ENCODE assay signal across 18 cellular contexts in genomic region chr17:63978266-63979200, GRCh38. TPM values are rescaled to one million over a fixed set of nuclear protein-coding genes. Genes with fewer than 3 reads are reported as not detected.
DNase-seq lines count a peak whose midpoint lies in the region; ATAC-seq, FAIRE-seq and TF ChIP-seq lines count a peak whose summit lies in the region.
"Had no signal": no experiment of that assay in that cellular context is flagged by ENCODE, and none has a peak within 500 bp of the region (broad histone marks: within the 10 kb centered on the region; RNA-seq: fewer than 3 reads in every experiment).

No MANE protein-coding gene starts in this region.

- peak; percentile 20 for FAIRE-seq in HTR-8/SVneo (lab: Jason Lieb, UNC)
- FAIRE-seq: GM12878, H54 had no signal

- no peaks in the 10 kb centered on the region for H3K79me2 ChIP-seq in osteoblast (ENCODE audit: insufficient read depth, low read length)

- H3K27ac ChIP-seq in heart right ventricle (peak overlapping the region in 2 of 10 donors; percentile 13 to 31), osteoblast (ENCODE audit: low read depth, low read length) (no peak overlapping the region), thyroid gland (peak overlapping the region; percentile 36 to 61 (median 39)), coronary artery (no peak overlapping the region)
- H3K27ac ChIP-seq: GM23248 had no signal

- no peak overlapping the region for H3K4me3 Mint-ChIP-seq in activated T-helper 2 cell treated with anti-CD3 and anti-CD28 coated beads, Interferon-gamma antibody, Interleukin-2, Interleukin-4, amounts not matched to agents 10 μg/mL and 5 μg/mL and 100 μg/mL, durations not matched to agents 14 hours and 24 hours and 36 hours (ENCODE audit: low read depth)
- H3K4me3 Mint-ChIP-seq: CD4-positive, alpha-beta T cell had no signal

- H3K4me1 ChIP-seq in heart right ventricle (peaks cover 2 to 81% (median 52%) of the 10 kb centered on the region in 9 donors), osteoblast (ENCODE audit: insufficient read depth, low read length) (peaks cover 13% of the 10 kb centered on the region), thyroid gland (peaks cover 25 to 72% of the 10 kb centered on the region in 2 donors)

- TF ChIP-seq CTCF in heart right ventricle (IDR thresholded peaks at IDR 0.05) (no peak), osteoblast (IDR thresholded peaks at IDR 0.05; ENCODE audit: extremely low read depth, low read depth, low read length) (no peak), thyroid gland (IDR thresholded peaks at IDR 0.05) (no peak), coronary artery (IDR thresholded peaks at IDR 0.05) (no peak)

- H3K9me3 ChIP-seq in heart right ventricle (peaks cover 0 to 17% (median 6%) of the 10 kb centered on the region in 11 donors), osteoblast (ENCODE audit: low read depth, low read length) (peaks cover 4% of the 10 kb centered on the region), thyroid gland (no peaks in the 10 kb centered on the region)

- H3K27ac Mint-ChIP-seq in activated T-helper 2 cell treated with anti-CD3 and anti-CD28 coated beads, Interferon-gamma antibody, Interleukin-2, Interleukin-4, amounts not matched to agents 10 μg/mL and 5 μg/mL and 100 μg/mL, durations not matched to agents 14 hours and 24 hours and 36 hours, result no peak overlapping the region
- H3K27ac Mint-ChIP-seq: CD4-positive, alpha-beta T cell had no signal

- peak; percentile 57 for DNase-seq in Right ventricle myocardium inferior (ENCODE audit: missing footprints)
- no peak for DNase-seq in heart right ventricle
- DNase-seq in HTR-8/SVneo (ENCODE audit: insufficient read length, low spot score), result no peak
- DNase-seq in osteoblast (ENCODE audit: insufficient read length, low spot score, missing footprints), result peak; percentile 81
- DNase-seq in thyroid gland, result peak; percentile 68 to 70
- DNase-seq in activated T-helper 2 cell treated with anti-CD3 and anti-CD28 coated beads, Interferon-gamma antibody, Interleukin-2, Interleukin-4, amounts not matched to agents 10 μg/mL and 5 μg/mL and 100 μg/mL, durations not matched to agents 14 hours and 24 hours and 36 hours (ENCODE audit: low spot score), result no peak
- no peak for DNase-seq in coronary artery (ENCODE audit: low spot score)
- DNase-seq: 8988T; AML-193; C1 segment of cervical spinal cord; CD4-positive, alpha-beta T cell; DMS79; GM23248 had no signal

- H3K4me3 ChIP-seq in heart right ventricle, result no peak overlapping the region
- no peak overlapping the region for H3K4me3 ChIP-seq in osteoblast (ENCODE audit: insufficient read depth, low read length)
- H3K4me3 ChIP-seq in thyroid gland (replicated peaks in 1 of 3), result no peak overlapping the region
- no peak overlapping the region for H3K4me3 ChIP-seq in coronary artery
- H3K4me3 ChIP-seq: GM12878, GM23248 had no signal

- no peak overlapping the region for H3K4me2 ChIP-seq in osteoblast (ENCODE audit: insufficient read depth, low read length)

- no peaks in the 10 kb centered on the region for H3K36me3 ChIP-seq in heart right ventricle
- no peaks in the 10 kb centered on the region for H3K36me3 ChIP-seq in osteoblast (ENCODE audit: insufficient read depth, low read length)
- no peaks in the 10 kb centered on the region for H3K36me3 ChIP-seq in thyroid gland

- H3K27me3 ChIP-seq in heart right ventricle (no peaks in the 10 kb centered on the region), osteoblast (ENCODE audit: insufficient read depth, low read length) (peaks cover 3% of the 10 kb centered on the region), thyroid gland (no peaks in the 10 kb centered on the region)

- peaks cover 11% of the 10 kb centered on the region for H3K9me3 Mint-ChIP-seq in activated T-helper 2 cell treated with anti-CD3 and anti-CD28 coated beads, Interferon-gamma antibody, Interleukin-2, Interleukin-4, amounts not matched to agents 10 μg/mL and 5 μg/mL and 100 μg/mL, durations not matched to agents 14 hours and 24 hours and 36 hours

- peaks cover 6% of the 10 kb centered on the region for H3K36me3 Mint-ChIP-seq in activated T-helper 2 cell treated with anti-CD3 and anti-CD28 coated beads, Interferon-gamma antibody, Interleukin-2, Interleukin-4, amounts not matched to agents 10 μg/mL and 5 μg/mL and 100 μg/mL, durations not matched to agents 14 hours and 24 hours and 36 hours (ENCODE audit: low read depth)

- intact Hi-C loops in Right ventricle myocardium inferior (cut with DNase I), result no loop called here
- intact Hi-C loops in heart right ventricle (cut with DNase I), result no loop called here
- intact Hi-C loops in thyroid gland (cut with DNase I), result no loop called here
- intact Hi-C loops in activated T-helper 2 cell treated with anti-CD3 and anti-CD28 coated beads, Interferon-gamma antibody, Interleukin-2, Interleukin-4, amounts not matched to agents 10 μg/mL and 5 μg/mL and 100 μg/mL, durations not matched to agents 14 hours and 24 hours and 36 hours (cut with micrococcal nuclease), result no loop called here

- peaks cover 15% of the 10 kb centered on the region for H3K4me1 Mint-ChIP-seq in activated T-helper 2 cell treated with anti-CD3 and anti-CD28 coated beads, Interferon-gamma antibody, Interleukin-2, Interleukin-4, amounts not matched to agents 10 μg/mL and 5 μg/mL and 100 μg/mL, durations not matched to agents 14 hours and 24 hours and 36 hours (ENCODE audit: low read depth)

- no peak overlapping the region for H2AFZ ChIP-seq in osteoblast (ENCODE audit: low read length)
- H2AFZ ChIP-seq: GM23248 had no signal

- WGBS in heart right ventricle, 2 donors, result 75 to 81% methylated on average over 13 of the region's 13 CpGs
- WGBS in thyroid gland, 2 donors, result 53 to 54% methylated on average over 13 of the region's 13 CpGs

- H4K20me1 ChIP-seq in osteoblast (ENCODE audit: insufficient read depth, low read length), result peaks cover 3% of the 10 kb centered on the region

- H3K27me3 Mint-ChIP-seq in activated T-helper 2 cell treated with anti-CD3 and anti-CD28 coated beads, Interferon-gamma antibody, Interleukin-2, Interleukin-4, amounts not matched to agents 10 μg/mL and 5 μg/mL and 100 μg/mL, durations not matched to agents 14 hours and 24 hours and 36 hours (ENCODE audit: low read depth), result no peaks in the 10 kb centered on the region
- H3K27me3 Mint-ChIP-seq: CD4-positive, alpha-beta T cell had no signal

- TF ChIP-seq POLR2A in thyroid gland (IDR thresholded peaks at IDR 0.05), result no peak

- ATAC-seq in Right ventricle myocardium inferior (no peak), heart right ventricle (no peak), HG03097 (IDR thresholded peaks at IDR 0.05; ENCODE audit: low FRiP score, unreplicated experiment) (no peak)
- ATAC-seq: GM12878, HCT116 had no signal

RNA-seq across cellular contexts. Expression of gene SCN4A, which starts 5.8 kb away (rescaled TPM):
- total RNA-seq in Right ventricle myocardium inferior (0.32 TPM), heart right ventricle (1 to 10 TPM in 1 of 10 donors, under 1 TPM in 9; 0.19 to 2.4 (median 0.53) TPM), osteoblast (under 0.01 TPM in 1 of 2 replicates, not detected in the other), thyroid gland (1 to 10 TPM; 2.4 to 7.1 (median 4.0) TPM)
- polyA plus RNA-seq in heart right ventricle, result 1 to 10 TPM in 1 of 2 donors, under 1 TPM in 1; 0.33 to 2.9 TPM
- total RNA-seq in activated T-helper 2 cell treated with anti-CD3 and anti-CD28 coated beads, Interferon-gamma antibody, Interleukin-2, Interleukin-4, amounts not matched to agents 10 μg/mL and 5 μg/mL and 100 μg/mL, durations not matched to agents 14 hours and 24 hours and 36 hours, result 0.11 and 0.14 TPM in 2 replicates
- total RNA-seq: G401, GM23248 had no signal
- polyA plus RNA-seq: GM23248 had no signal

RNA-seq across cellular contexts. Expression of gene PRR29, which starts 19.6 kb away (rescaled TPM):
- total RNA-seq in Right ventricle myocardium inferior (0.51 TPM), heart right ventricle (under 1 TPM in 6 of 10 donors, not detected in 4; 0.21 to 0.44 (median 0.29) TPM), osteoblast (0.36 and 0.88 TPM in 2 replicates), thyroid gland (1 to 10 TPM; 1.7 to 5.6 (median 4.2) TPM)
- under 1 TPM; 0.29 to 0.66 TPM for polyA plus RNA-seq in heart right ventricle
- total RNA-seq in activated T-helper 2 cell treated with anti-CD3 and anti-CD28 coated beads, Interferon-gamma antibody, Interleukin-2, Interleukin-4, amounts not matched to agents 10 μg/mL and 5 μg/mL and 100 μg/mL, durations not matched to agents 14 hours and 24 hours and 36 hours, result 0.14 and 0.18 TPM in 2 replicates
- total RNA-seq: GM23248 had no signal
- polyA plus RNA-seq: GM23248 had no signal

RNA-seq across cellular contexts. Expression of gene ICAM2, which starts 41.9 kb away (rescaled TPM):
- total RNA-seq in Right ventricle myocardium inferior (38.0 TPM), heart right ventricle (10 to 100 TPM; 25.2 to 70.2 (median 32.4) TPM), osteoblast (6.5 and 8.5 TPM in 2 replicates), thyroid gland (10 to 100 TPM; 20.3 to 41.8 (median 30.6) TPM)
- 100 to 1,000 TPM in 1 of 2 donors, 10 to 100 TPM in 1; 83.9 to 117 TPM for polyA plus RNA-seq in heart right ventricle
- 83.2 and 85.6 TPM in 2 replicates for total RNA-seq in activated T-helper 2 cell treated with anti-CD3 and anti-CD28 coated beads, Interferon-gamma antibody, Interleukin-2, Interleukin-4, amounts not matched to agents 10 μg/mL and 5 μg/mL and 100 μg/mL, durations not matched to agents 14 hours and 24 hours and 36 hours
- total RNA-seq: G401 had no signal

RNA-seq across cellular contexts. Expression of gene CD79B, which starts 46.4 kb away (rescaled TPM):
- total RNA-seq in Right ventricle myocardium inferior (6.9 TPM), heart right ventricle (1 to 10 TPM; 2.2 to 7.8 (median 3.4) TPM), osteoblast (0.36 and 0.59 TPM in 2 replicates), thyroid gland (1 to 10 TPM in 2 of 4 donors, not detected in 2; 1.3 to 1.8 TPM)
- polyA plus RNA-seq in heart right ventricle, result 10 to 100 TPM in 1 of 2 donors, 1 to 10 TPM in 1; 5.8 to 11.6 TPM
- total RNA-seq in activated T-helper 2 cell treated with anti-CD3 and anti-CD28 coated beads, Interferon-gamma antibody, Interleukin-2, Interleukin-4, amounts not matched to agents 10 μg/mL and 5 μg/mL and 100 μg/mL, durations not matched to agents 14 hours and 24 hours and 36 hours, result 28.8 and 33.2 TPM in 2 replicates
- total RNA-seq: GM23248 had no signal
- polyA plus RNA-seq: GM23248 had no signal

RNA-seq across cellular contexts. Expression of gene GH1, which starts 59.9 kb away (rescaled TPM):
- total RNA-seq in Right ventricle myocardium inferior (not detected), heart right ventricle (not detected), osteoblast (not detected in 2 replicates), thyroid gland (not detected)
- not detected for polyA plus RNA-seq in heart right ventricle
- total RNA-seq in activated T-helper 2 cell treated with anti-CD3 and anti-CD28 coated beads, Interferon-gamma antibody, Interleukin-2, Interleukin-4, amounts not matched to agents 10 μg/mL and 5 μg/mL and 100 μg/mL, durations not matched to agents 14 hours and 24 hours and 36 hours, result not detected in 2 replicates
- total RNA-seq: CD4-positive, alpha-beta T cell; G401; GM12878; GM23248 had no signal
- polyA plus RNA-seq: GM23248 had no signal

Comparison
In these comparisons a context has a peak if more than half of its experiments do, and no peak if none do; other contexts are left out.
1. DNase-seq: peak in Right ventricle myocardium inferior (single experiment), osteoblast (single experiment) and thyroid gland (2 of 2); none in heart right ventricle (0 of 2), HTR-8/SVneo (single experiment), activated T-helper 2 cell treated with anti-CD3 and anti-CD28 coated beads, Interferon-gamma antibody, Interleukin-2, Interleukin-4, amounts not matched to agents 10 μg/mL and 5 μg/mL and 100 μg/mL, durations not matched to agents 14 hours and 24 hours and 36 hours (single experiment) and coronary artery (single experiment).
2. H3K27ac ChIP-seq: peak in thyroid gland (3 of 3); none in osteoblast (single experiment) and coronary artery (0 of 2).